ENCODE assay signal across 18 cellular contexts in genomic region chr5:125140220-125140619, GRCh38.
"Had no signal": no experiment of that assay in that cellular context is flagged by ENCODE, and none has a peak within 500 bp of the region (broad histone marks: within the 10 kb centered on the region; RNA-seq: fewer than 3 reads in every experiment).

No MANE protein-coding gene starts in this region.

- ATAC-seq: activated CD8-positive, alpha-beta T cell treated with anti-CD3 and anti-CD28 coated beads for 36 hours; activated T-cell treated with anti-CD3 and anti-CD28 coated beads, Interleukin-2, amount 50 U/mL, for 72 hours; K562 had no signal

- H3K4me1 ChIP-seq: ascending aorta had no signal

- H3K27ac ChIP-seq: ascending aorta, VCaP had no signal

- H3K9ac ChIP-seq: SK-N-SH had no signal

- DNase-seq: activated CD4-positive, CD25-positive, alpha-beta regulatory T cell; activated CD8-positive, alpha-beta memory T cell treated with anti-CD3 and anti-CD28 coated beads, Interleukin-2, amount 50 U/mL, for 4 hours; activated CD8-positive, alpha-beta T cell treated with anti-CD3 and anti-CD28 coated beads for 36 hours; activated gamma-delta T cell treated with Interleukin-2 at 50 U/mL for 16 hours; activated naive CD4-positive, alpha-beta T cell treated with anti-CD3 and anti-CD28 coated beads, Interleukin-2, amount 50 U/mL, for 16 hours; activated naive CD8-positive, alpha-beta T cell treated with anti-CD3 and anti-CD28 coated beads, Interleukin-2, amount 10 ng/mL, durations not matched to agents 7 days and 5 days; activated T-cell treated with anti-CD3 and anti-CD28 coated beads, Interleukin-2, amount 50 U/mL, for 72 hours; Karpas-422; MM.1S; NCI-H1105; NCI-H187; NCI-H446 treated with DMSO at 0.1 percent for 48 hours; NCI-H524 treated with DMSO at 0.1 percent for 48 hours; SK-N-SH; T-helper 1 cell had no signal

- H3K27me3 ChIP-seq: ascending aorta had no signal

- H3K4me3 ChIP-seq: ascending aorta, K562 had no signal

- H3K4me2 ChIP-seq: SK-N-SH had no signal

- H3K36me3 ChIP-seq: ascending aorta had no signal

- H3K9me3 ChIP-seq: ascending aorta, SK-N-SH had no signal
